In the genomic region with DNA sequence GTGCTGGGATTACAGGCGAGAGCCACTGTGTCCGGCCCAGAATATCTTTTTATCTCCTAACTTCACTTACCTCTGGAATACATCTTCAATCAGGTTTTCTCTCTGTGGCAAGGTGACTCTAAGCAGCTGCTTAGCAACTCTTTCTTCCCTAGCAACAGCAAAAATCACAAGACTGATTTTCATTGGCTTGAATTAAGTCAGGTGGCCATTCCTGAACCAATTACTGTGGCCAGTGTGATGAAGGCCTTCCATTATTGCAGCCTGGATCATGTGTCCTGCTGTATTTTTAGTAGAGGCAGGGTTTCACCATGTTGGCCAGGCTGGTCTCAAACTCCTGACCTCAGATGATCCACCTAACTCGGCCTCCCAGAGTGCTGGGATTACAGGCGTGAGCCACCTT, we compare ENCODE assay signal across 8 cellular contexts. TPM values are rescaled to one million over a fixed set of nuclear protein-coding genes. Genes with fewer than 3 reads are reported as not detected.
DNase-seq lines count a peak whose midpoint lies in the region; ATAC-seq, FAIRE-seq and TF ChIP-seq lines count a peak whose summit lies in the region.

No MANE protein-coding gene starts in this region.

- no peak for TF ChIP-seq POLR2A in GM12878 (IDR thresholded peaks at IDR 0.05; ENCODE audit: low read depth, low read length)

- no peak overlapping the region for H3K9ac ChIP-seq in GM12878 (ENCODE audit: control insufficient read depth, insufficient read depth, low read length)

- no peak overlapping the region for H2AFZ ChIP-seq in GM12878 (ENCODE audit: control insufficient read depth, low read depth, low read length)

- POLR2A ChIA-PET in activated naive CD8-positive, alpha-beta T cell treated with anti-CD3 and anti-CD28 coated beads, Interleukin-2, amount 10 ng/mL, durations not matched to agents 7 days and 5 days (lab: Charles Lee): no interaction called here
- POLR2A ChIA-PET in GM12878 (lab: Charles Lee): no interaction called here
- POLR2A ChIA-PET in activated CD4-positive, alpha-beta memory T cell treated with anti-CD3 and anti-CD28 coated beads, Interleukin-2, amount 10 ng/mL, durations not matched to agents 7 days and 5 days (lab: Charles Lee): interaction anchor here (0.9 kb wide), 1 partner anchor 18 kb away, joined by 3 read pairs; no protein-coding TSS in a partner anchor

- TF ChIP-seq CTCF in GM12878 (IDR thresholded peaks at IDR 0.05 in 2 of 3, conservative IDR thresholded peaks at IDR 0.05 in 1 of 3; ENCODE audit: control insufficient read depth in 2 of 3, extremely low read depth in 1 of 3, insufficient read depth in 1 of 3, low read depth in 3 of 3, low read length in 3 of 3): no peak
- TF ChIP-seq CTCF in natural killer cell (IDR thresholded peaks at IDR 0.05): no peak

- no peaks in the 10 kb centered on the region; a peak in 1 of 4 replicates for H3K36me3 ChIP-seq in GM12878 (ENCODE audit: control insufficient read depth in 2 of 2, insufficient read depth in 2 of 2, low read length in 1 of 2)

- CTCF ChIA-PET in GM12878 (lab: Yijun Ruan, JAX): interaction anchor here (1.2 to 3.1 kb wide), 4 partner anchors 11 to 43 kb away, joined by 3 to 7 read pairs (median 5); no protein-coding TSS in a partner anchor
- CTCF ChIA-PET in activated CD4-positive, alpha-beta memory T cell treated with anti-CD3 and anti-CD28 coated beads, Interleukin-2, amount 10 ng/mL, durations not matched to agents 7 days and 5 days (lab: Charles Lee): no interaction called here

- no peak overlapping the region for H3K4me3 ChIP-seq in GM12878

- peak; percentile 38 for FAIRE-seq in GM12878 (lab: Jason Lieb, UNC)

- H3K27me3 Mint-ChIP-seq in activated naive CD8-positive, alpha-beta T cell treated with anti-CD3 and anti-CD28 coated beads, Interleukin-2, amount 10 ng/mL, durations not matched to agents 7 days and 5 days: peaks cover 16% of the 10 kb centered on the region
- H3K27me3 Mint-ChIP-seq in activated naive CD8-positive, alpha-beta T cell treated with anti-CD3 and anti-CD28 coated beads for 36 hours: peaks cover 7% of the 10 kb centered on the region
- H3K27me3 Mint-ChIP-seq in natural killer cell (ENCODE audit: low read depth in 2 of 2): peaks cover 0 to 7% of the 10 kb centered on the region in 2 donors
- H3K27me3 Mint-ChIP-seq in activated CD4-positive, alpha-beta memory T cell treated with anti-CD3 and anti-CD28 coated beads, Interleukin-2, amount 10 ng/mL, durations not matched to agents 7 days and 5 days: peaks cover 7% of the 10 kb centered on the region

- H3K4me3 Mint-ChIP-seq in activated naive CD8-positive, alpha-beta T cell treated with anti-CD3 and anti-CD28 coated beads, Interleukin-2, amount 10 ng/mL, durations not matched to agents 7 days and 5 days: no peak overlapping the region
- H3K4me3 Mint-ChIP-seq in activated naive CD8-positive, alpha-beta T cell treated with anti-CD3 and anti-CD28 coated beads for 36 hours: no peak overlapping the region
- no peak overlapping the region for H3K4me3 Mint-ChIP-seq in natural killer cell
- H3K4me3 Mint-ChIP-seq in activated CD4-positive, alpha-beta memory T cell treated with anti-CD3 and anti-CD28 coated beads, Interleukin-2, amount 10 ng/mL, durations not matched to agents 7 days and 5 days: no peak overlapping the region

- H3K27ac ChIP-seq in GM12878 (ENCODE audit: control insufficient read depth, insufficient read depth): no peak overlapping the region

- H4K20me1 ChIP-seq in GM12878 (ENCODE audit: control insufficient read depth, insufficient read depth): no peaks in the 10 kb centered on the region

- SMC1A ChIA-PET in GM12878 (lab: Charles Lee; ENCODE audit: uncharacterized antibody, unreplicated experiment): no interaction called here

- no peaks in the 10 kb centered on the region for H3K9me3 ChIP-seq in GM12878 (replicated peaks; ENCODE audit: control insufficient read depth, insufficient read depth, low read length)

- 59% methylated on average over 4 of the region's 4 CpGs for WGBS in GM12878 (ENCODE audit: insufficient coverage, insufficient replicate concordance, low lambda C conversion rate, missing lambda C conversion rate)

- H3K4me1 Mint-ChIP-seq in activated naive CD8-positive, alpha-beta T cell treated with anti-CD3 and anti-CD28 coated beads, Interleukin-2, amount 10 ng/mL, durations not matched to agents 7 days and 5 days: peaks cover 9% of the 10 kb centered on the region
- H3K4me1 Mint-ChIP-seq in activated naive CD8-positive, alpha-beta T cell treated with anti-CD3 and anti-CD28 coated beads for 36 hours: peaks cover 8% of the 10 kb centered on the region
- H3K4me1 Mint-ChIP-seq in natural killer cell: peaks cover 7 to 30% of the 10 kb centered on the region in 2 donors
- peaks cover 10% of the 10 kb centered on the region for H3K4me1 Mint-ChIP-seq in activated CD4-positive, alpha-beta memory T cell treated with anti-CD3 and anti-CD28 coated beads, Interleukin-2, amount 10 ng/mL, durations not matched to agents 7 days and 5 days

- BruUV-seq in GM12878 (replicated peaks; lab: Mats Ljungman, UMichigan): no TSS peak

- no peak for TF ChIP-seq EP300 in GM12878 (IDR thresholded peaks at IDR 0.05; ENCODE audit: borderline replicate concordance in 1 of 2, control insufficient read depth in 1 of 2, low read depth in 2 of 2, low read length in 2 of 2)

- no peak overlapping the region for H3K27ac Mint-ChIP-seq in activated naive CD8-positive, alpha-beta T cell treated with anti-CD3 and anti-CD28 coated beads, Interleukin-2, amount 10 ng/mL, durations not matched to agents 7 days and 5 days
- no peak overlapping the region for H3K27ac Mint-ChIP-seq in activated naive CD8-positive, alpha-beta T cell treated with anti-CD3 and anti-CD28 coated beads for 36 hours
- peak overlapping the region; percentile 18 to 62 for H3K27ac Mint-ChIP-seq in natural killer cell
- H3K27ac Mint-ChIP-seq in activated CD4-positive, alpha-beta memory T cell treated with anti-CD3 and anti-CD28 coated beads, Interleukin-2, amount 10 ng/mL, durations not matched to agents 7 days and 5 days: no peak overlapping the region

- no peaks in the 10 kb centered on the region for H3K79me2 ChIP-seq in GM12878 (ENCODE audit: control insufficient read depth, insufficient read depth, low read length)

- no peaks in the 10 kb centered on the region for H3K9me3 Mint-ChIP-seq in activated naive CD8-positive, alpha-beta T cell treated with anti-CD3 and anti-CD28 coated beads, Interleukin-2, amount 10 ng/mL, durations not matched to agents 7 days and 5 days
- no peaks in the 10 kb centered on the region for H3K9me3 Mint-ChIP-seq in activated naive CD8-positive, alpha-beta T cell treated with anti-CD3 and anti-CD28 coated beads for 36 hours
- no peaks in the 10 kb centered on the region for H3K9me3 Mint-ChIP-seq in natural killer cell
- H3K9me3 Mint-ChIP-seq in activated CD4-positive, alpha-beta memory T cell treated with anti-CD3 and anti-CD28 coated beads, Interleukin-2, amount 10 ng/mL, durations not matched to agents 7 days and 5 days: no peaks in the 10 kb centered on the region

- intact Hi-C loops in GM12878 (cut with micrococcal nuclease; ENCODE audit: unreplicated experiment) (no loop called here), natural killer cell (cut with micrococcal nuclease) (no loop called here)

- ATAC-seq in activated naive CD8-positive, alpha-beta T cell treated with anti-CD3 and anti-CD28 coated beads, Interleukin-2, amount 10 ng/mL, durations not matched to agents 7 days and 5 days (ENCODE audit: low read depth): peak; percentile 46
- ATAC-seq in GM12878 (peak; percentile 92), natural killer cell (peak; percentile 73 to 79 (median 76)), HG03025 (IDR thresholded peaks at IDR 0.05; ENCODE audit: low FRiP score, unreplicated experiment) (no peak)

- DNase-seq in activated naive CD8-positive, alpha-beta T cell treated with anti-CD3 and anti-CD28 coated beads, Interleukin-2, amount 10 ng/mL, durations not matched to agents 7 days and 5 days: no peak
- DNase-seq in activated naive CD8-positive, alpha-beta T cell treated with anti-CD3 and anti-CD28 coated beads for 36 hours: no peak
- DNase-seq in NCI-H2196 treated with DMSO at 0.1 percent for 48 hours (lab: John Stamatoyannopoulos, UW; ENCODE audit: unreplicated experiment): peak; percentile 80
- DNase-seq in GM12878 (ENCODE audit: low read depth, low spot score): no peak
- no peak for DNase-seq in natural killer cell
- no peak for DNase-seq in UCSD-AML1 (lab: John Stamatoyannopoulos, UW; ENCODE audit: unreplicated experiment)
- DNase-seq in activated CD4-positive, alpha-beta memory T cell treated with anti-CD3 and anti-CD28 coated beads, Interleukin-2, amount 10 ng/mL, durations not matched to agents 7 days and 5 days: no peak

- H3K27me3 ChIP-seq in GM12878 (replicated peaks in 1 of 2; ENCODE audit: control insufficient read depth in 2 of 2, insufficient read depth in 2 of 2, low read length in 1 of 2): peaks cover 0 to 4% of the 10 kb centered on the region in 2 experiments; a peak in 1 of 4 replicates

- TF ChIP-seq RAD21 in GM12878 (IDR thresholded peaks at IDR 0.05; ENCODE audit: insufficient read depth, low read depth, low read length): no peak

- peaks cover 12% of the 10 kb centered on the region for H3K36me3 Mint-ChIP-seq in activated naive CD8-positive, alpha-beta T cell treated with anti-CD3 and anti-CD28 coated beads, Interleukin-2, amount 10 ng/mL, durations not matched to agents 7 days and 5 days
- peaks cover 4% of the 10 kb centered on the region for H3K36me3 Mint-ChIP-seq in activated naive CD8-positive, alpha-beta T cell treated with anti-CD3 and anti-CD28 coated beads for 36 hours
- no peaks in the 10 kb centered on the region for H3K36me3 Mint-ChIP-seq in natural killer cell
- H3K36me3 Mint-ChIP-seq in activated CD4-positive, alpha-beta memory T cell treated with anti-CD3 and anti-CD28 coated beads, Interleukin-2, amount 10 ng/mL, durations not matched to agents 7 days and 5 days (ENCODE audit: low read depth): peaks cover 11% of the 10 kb centered on the region

- RAD21 ChIA-PET in GM12878 (lab: Charles Lee; ENCODE audit: unreplicated experiment): no interaction called here

- no peaks in the 10 kb centered on the region for H3K4me1 ChIP-seq in GM12878 (ENCODE audit: control insufficient read depth, insufficient read depth, low read length)

- H3K4me2 ChIP-seq in GM12878 (ENCODE audit: control insufficient read depth, insufficient read depth): no peak overlapping the region

- in situ Hi-C loops in GM12878 (cut with MboI): no loop called here

RNA-seq across cellular contexts. Expression of a gene that starts 9.0 kb away (rescaled TPM):
- 10 to 100 TPM; 83.3 to 94.0 TPM for total RNA-seq in activated naive CD8-positive, alpha-beta T cell treated with anti-CD3 and anti-CD28 coated beads, Interleukin-2, amount 10 ng/mL, durations not matched to agents 7 days and 5 days
- total RNA-seq in activated naive CD8-positive, alpha-beta T cell treated with anti-CD3 and anti-CD28 coated beads for 36 hours: 100 to 1,000 TPM in 1 of 2 experiments, 10 to 100 TPM in 1; 99.3 to 102 TPM
- total RNA-seq in GM12878 (2013; cell fraction: nucleolus; rRNA removed): 26.9 and 32.3 TPM in 2 replicates
- total RNA-seq in GM12878 (2014; rRNA removed) (6.6 and 8.5 TPM in 2 replicates), GM12878 (2014; rRNA removed; fragmentation: Illumina TruSeq; extraction: Trizol) (3.1 and 3.7 TPM in 2 replicates), GM12878 (2021) (34.6 and 35.9 TPM in 2 replicates), natural killer cell (100 to 1,000 TPM; 153 to 182 (median 157) TPM)
- polyA plus RNA-seq in GM12878 (2011; ENCODE audit: low read depth): 29.6 TPM
- polyA plus RNA-seq in GM12878 (2011; rRNA removed) (1.5 and 2.7 TPM in 2 replicates), GM12878 (2014; fragmentation: Illumina TruSeq; extraction: Trizol) (2.6 and 5.9 TPM in 2 replicates), GM12878 (2014; fragmentation: Nextera tagmentation; extraction: Ambion mirVana) (under 1 TPM in 1 of 2 experiments, not detected in 1; 0.09 TPM), GM12878 (2014; rRNA removed) (21.8 and 23.5 TPM in 2 replicates), GM12878 (2016; fragmentation: Nextera tagmentation; extraction: Ambion mirVana) (1 to 10 TPM; 8.8 to 9.5 TPM)
- polyA plus RNA-seq in GM12878 (2011; cell fraction: cytosol; rRNA removed): 4.9 and 5.7 TPM in 2 replicates
- polyA plus RNA-seq in GM12878 (2011; cell fraction: nucleus; rRNA removed): 24.7 and 25.2 TPM in 2 replicates
- polyA plus RNA-seq in GM12878 (2012): 38.1 and 69.0 TPM in 2 replicates
- polyA minus RNA-seq in GM12878 (2011; rRNA and poly(A)+ RNA removed): 1.5 and 7.1 TPM in 2 replicates
- polyA minus RNA-seq in GM12878 (2011; cell fraction: cytosol; rRNA and poly(A)+ RNA removed): 14.1 and 19.4 TPM in 2 replicates
- 3.0 and 6.6 TPM in 2 replicates for polyA minus RNA-seq in GM12878 (2011; cell fraction: nucleus; rRNA and poly(A)+ RNA removed)
- 100 to 1,000 TPM; 121 to 122 TPM for total RNA-seq in activated CD4-positive, alpha-beta memory T cell treated with anti-CD3 and anti-CD28 coated beads, Interleukin-2, amount 10 ng/mL, durations not matched to agents 7 days and 5 days

RNA-seq across cellular contexts. Expression of a gene that starts 15.5 kb away (rescaled TPM):
- total RNA-seq in activated naive CD8-positive, alpha-beta T cell treated with anti-CD3 and anti-CD28 coated beads, Interleukin-2, amount 10 ng/mL, durations not matched to agents 7 days and 5 days: 100 to 1,000 TPM; 139 to 140 TPM
- total RNA-seq in activated naive CD8-positive, alpha-beta T cell treated with anti-CD3 and anti-CD28 coated beads for 36 hours: 10 to 100 TPM; 71.1 to 74.5 TPM
- total RNA-seq in GM12878 (2013; cell fraction: nucleolus; rRNA removed): 26.1 and 35.1 TPM in 2 replicates
- 60.8 and 79.0 TPM in 2 replicates for total RNA-seq in GM12878 (2014; rRNA removed)
- total RNA-seq in GM12878 (2014; rRNA removed; fragmentation: Illumina TruSeq; extraction: Trizol): 22.9 and 26.0 TPM in 2 replicates
- total RNA-seq in GM12878 (2021): 111 and 115 TPM in 2 replicates
- 43.8 TPM for polyA plus RNA-seq in GM12878 (2011; ENCODE audit: low read depth)
- polyA plus RNA-seq in GM12878 (2011; rRNA removed): 17.5 and 38.8 TPM in 2 replicates
- polyA plus RNA-seq in GM12878 (2011; cell fraction: cytosol; rRNA removed): 59.2 and 80.0 TPM in 2 replicates
- 155 and 167 TPM in 2 replicates for polyA plus RNA-seq in GM12878 (2011; cell fraction: nucleus; rRNA removed)
- 84.1 and 89.2 TPM in 2 replicates for polyA plus RNA-seq in GM12878 (2012)
- 30.6 and 55.0 TPM in 2 replicates for polyA plus RNA-seq in GM12878 (2014; fragmentation: Illumina TruSeq; extraction: Trizol)
- polyA plus RNA-seq in GM12878 (2014; fragmentation: Nextera tagmentation; extraction: Ambion mirVana): 10 to 100 TPM in 1 of 2 experiments, 1 to 10 TPM in 1; 2.3 to 15.1 TPM
- polyA plus RNA-seq in GM12878 (2014; rRNA removed): 96.3 and 111 TPM in 2 replicates
- 100 to 1,000 TPM; 112 to 123 TPM for polyA plus RNA-seq in GM12878 (2016; fragmentation: Nextera tagmentation; extraction: Ambion mirVana)
- 47.3 and 87.5 TPM in 2 replicates for polyA minus RNA-seq in GM12878 (2011; rRNA and poly(A)+ RNA removed)
- polyA minus RNA-seq in GM12878 (2011; cell fraction: cytosol; rRNA and poly(A)+ RNA removed): 89.1 and 95.6 TPM in 2 replicates
- 33.5 and 51.2 TPM in 2 replicates for polyA minus RNA-seq in GM12878 (2011; cell fraction: nucleus; rRNA and poly(A)+ RNA removed)
- total RNA-seq in natural killer cell: 100 to 1,000 TPM; 209 to 224 (median 209) TPM
- total RNA-seq in activated CD4-positive, alpha-beta memory T cell treated with anti-CD3 and anti-CD28 coated beads, Interleukin-2, amount 10 ng/mL, durations not matched to agents 7 days and 5 days: 100 to 1,000 TPM; 139 to 150 TPM

Comparison
In these comparisons a context has a peak if more than half of its experiments do, and no peak if none do; other contexts are left out.
1. H3K27ac Mint-ChIP-seq: peak in natural killer cell (2 of 2); none in activated naive CD8-positive, alpha-beta T cell treated with anti-CD3 and anti-CD28 coated beads, Interleukin-2, amount 10 ng/mL, durations not matched to agents 7 days and 5 days (single experiment), activated naive CD8-positive, alpha-beta T cell treated with anti-CD3 and anti-CD28 coated beads for 36 hours (single experiment) and activated CD4-positive, alpha-beta memory T cell treated with anti-CD3 and anti-CD28 coated beads, Interleukin-2, amount 10 ng/mL, durations not matched to agents 7 days and 5 days (single experiment).